In genomic region chr17:36739208-36739607, GRCh38 we compare ENCODE assay signal across 7 cellular contexts.
"Had no signal": no experiment of that assay in that cellular context is flagged by ENCODE, and none has a peak within 500 bp of the region (broad histone marks: within the 10 kb centered on the region; RNA-seq: fewer than 3 reads in every experiment).

No MANE protein-coding gene starts in this region.

- DNase-seq: IMR-90, KBM-7, KG1 had no signal

- H3K4me1 Mint-ChIP-seq: IgD-negative memory B cell had no signal

- H3K4me3 ChIP-seq: K562 had no signal

- ATAC-seq: HepG2, K562 had no signal

- H3K27ac Mint-ChIP-seq: IgD-negative memory B cell had no signal

- H3K4me3 Mint-ChIP-seq: IgD-negative memory B cell had no signal

- H3K27ac ChIP-seq: HL-60 had no signal
